ENCODE assay signal across 8 cellular contexts in the genomic region with DNA sequence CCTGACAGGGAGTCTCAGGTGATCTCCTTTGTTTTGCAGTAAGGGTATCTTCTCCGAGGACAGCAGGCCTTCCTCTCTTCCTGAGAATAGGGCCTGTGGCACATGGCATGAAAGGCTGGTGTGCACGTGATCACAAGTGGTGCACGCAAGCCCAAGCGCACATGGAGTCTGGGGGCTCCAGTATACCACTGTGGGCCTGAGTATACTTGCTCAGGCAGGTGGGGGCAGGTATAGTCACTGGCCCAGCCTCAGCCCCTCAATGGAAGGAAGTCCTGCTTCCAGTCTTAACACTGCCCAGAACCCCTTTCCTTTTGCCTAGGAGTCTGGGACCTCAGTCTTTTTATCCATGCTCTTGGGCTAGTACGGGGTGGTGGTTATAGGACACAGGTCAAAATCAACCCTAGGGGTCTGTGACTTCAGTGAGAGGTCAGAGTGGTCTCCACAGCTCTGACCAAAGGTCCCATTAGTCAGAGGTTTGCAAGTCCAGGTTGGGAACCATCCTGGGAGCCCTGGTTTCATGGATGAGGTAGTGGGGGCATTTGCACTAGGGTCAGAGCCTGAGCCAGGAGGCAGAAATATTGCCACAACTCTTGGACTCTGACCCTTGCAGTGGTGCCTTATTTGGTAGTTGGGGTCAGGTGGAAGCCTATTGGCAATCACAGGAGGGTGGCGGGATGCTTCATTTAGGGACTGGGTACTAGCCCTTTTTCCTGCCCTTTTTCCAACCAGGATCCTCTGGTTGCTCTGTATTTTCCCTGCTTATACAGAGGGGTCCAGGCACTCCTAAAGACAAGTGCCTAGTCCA. TPM values are rescaled to one million over a fixed set of nuclear protein-coding genes. Genes with fewer than 3 reads are reported as not detected.
DNase-seq lines count a peak whose midpoint lies in the region; ATAC-seq and TF ChIP-seq lines count a peak whose summit lies in the region.

No MANE protein-coding gene starts in this region.

- H3K9ac ChIP-seq in SK-N-MC (ENCODE audit: insufficient read length) = no peak overlapping the region

- H3K36me3 ChIP-seq in SK-N-MC (ENCODE audit: insufficient read depth, low read length) = peaks cover 5% of the 10 kb centered on the region; the same call in 1 of the 2 replicates
- H3K36me3 ChIP-seq in psoas muscle (ENCODE audit: insufficient read depth in 1 of 2, low read depth in 1 of 2) = peaks cover 4 to 16% of the 10 kb centered on the region in 2 donors
- peaks cover 0 to 23% of the 10 kb centered on the region in 2 donors for H3K36me3 ChIP-seq in left lung

- H3K9me3 ChIP-seq in SK-N-MC (ENCODE audit: low read depth, low read length) (no peaks in the 10 kb centered on the region), psoas muscle (no peaks in the 10 kb centered on the region), left lung (no peaks in the 10 kb centered on the region)

- no peak for DNase-seq in GM12864 (ENCODE audit: low read depth)
- DNase-seq in SK-N-MC (ENCODE audit: low read depth, low spot score) = no peak
- no peak for DNase-seq in fibroblast of mammary gland (ENCODE audit: low read depth)
- no peak for DNase-seq in psoas muscle
- DNase-seq in left lung = no peak
- DNase-seq in NCI-H82 (lab: John Stamatoyannopoulos, UW) = no peak
- DNase-seq in HPDE6-E6E7 (ENCODE audit: extremely low spot score) = no peak
- DNase-seq in GM20000 (ENCODE audit: low spot score) = no peak

- no peaks in the 10 kb centered on the region for H3K27me3 ChIP-seq in psoas muscle (ENCODE audit: insufficient read depth in 3 of 3, low read length in 2 of 3)
- H3K27me3 ChIP-seq in left lung = no peaks in the 10 kb centered on the region

- 80 to 89% (median 86%) methylated on average over 6 of the region's 6 CpGs for WGBS in psoas muscle, 3 donors

- intact Hi-C loops in psoas muscle (cut with DNase I) = loop anchor here in 1 of 2 donors (5.0 kb wide), 1 partner anchor 45 kb away; a partner anchor contains a TSS
- intact Hi-C loops in left lung (cut with DNase I) = no loop called here

- ATAC-seq in psoas muscle (no peak), left lung (no peak)

- H3K27ac ChIP-seq in SK-N-MC (no peak overlapping the region), psoas muscle (peak overlapping the region; percentile 95), left lung (peak overlapping the region in 1 of 2 donors; percentile 88)

- no peak for TF ChIP-seq CTCF in GM12864 (IDR thresholded peaks at IDR 0.05; ENCODE audit: low read depth, low read length, missing control alignments)
- no peak for TF ChIP-seq CTCF in fibroblast of mammary gland (conservative IDR thresholded peaks at IDR 0.05; ENCODE audit: control insufficient read depth, insufficient read depth, low read depth, low read length)
- TF ChIP-seq CTCF in psoas muscle (IDR thresholded peaks at IDR 0.05) = no peak
- no peak for TF ChIP-seq CTCF in left lung (IDR thresholded peaks at IDR 0.05)
- TF ChIP-seq CTCF in GM20000 (IDR thresholded peaks at IDR 0.05; ENCODE audit: extremely low read depth, missing control alignments) = no peak

- peaks cover 18% of the 10 kb centered on the region for H3K4me1 ChIP-seq in psoas muscle
- H3K4me1 ChIP-seq in left lung = peaks cover 10 to 47% of the 10 kb centered on the region in 2 donors

- peak overlapping the region; percentile 94 for H3K4me3 ChIP-seq in GM12864 (ENCODE audit: low read depth, low read length)
- H3K4me3 ChIP-seq in SK-N-MC = peak overlapping the region; percentile 76
- H3K4me3 ChIP-seq in fibroblast of mammary gland (ENCODE audit: control insufficient read depth, low read depth, low read length) = peak overlapping the region; percentile 90
- H3K4me3 ChIP-seq in psoas muscle = peak overlapping the region; percentile 98
- H3K4me3 ChIP-seq in left lung = peak overlapping the region in 1 of 2 donors; percentile 89

RNA-seq across cellular contexts. Expression of a gene that starts 0.8 kb away (rescaled TPM):
- total RNA-seq in psoas muscle (10 to 100 TPM; 12.6 to 20.5 (median 14.7) TPM), left lung (10 to 100 TPM; 16.9 to 21.0 TPM)
- polyA plus RNA-seq in psoas muscle = 10 to 100 TPM; 20.0 to 26.8 (median 20.8) TPM

RNA-seq across cellular contexts. Expression of a gene that starts 4.4 kb away (rescaled TPM):
- 10 to 100 TPM; 24.7 to 84.5 (median 29.2) TPM for total RNA-seq in psoas muscle
- 10 to 100 TPM; 26.7 to 36.1 (median 28.3) TPM for polyA plus RNA-seq in psoas muscle
- 10 to 100 TPM; 31.2 to 33.3 TPM for total RNA-seq in left lung

RNA-seq across cellular contexts. Expression of a gene that starts 34.1 kb away (rescaled TPM):
- total RNA-seq in psoas muscle (100 to 1,000 TPM; 133 to 220 (median 141) TPM), left lung (100 to 1,000 TPM; 283 to 484 TPM)
- 100 to 1,000 TPM in 1 of 3 donors, 10 to 100 TPM in 2; 81.6 to 123 (median 95.3) TPM for polyA plus RNA-seq in psoas muscle

RNA-seq across cellular contexts. Expression of a gene that starts 46.3 kb away (rescaled TPM):
- total RNA-seq in psoas muscle = 100 to 1,000 TPM in 2 of 4 donors, 10 to 100 TPM in 2; 79.5 to 109 (median 96.3) TPM
- 10 to 100 TPM; 29.5 to 94.0 (median 42.9) TPM for polyA plus RNA-seq in psoas muscle
- total RNA-seq in left lung = 10 to 100 TPM; 50.9 to 54.7 TPM
